ENCODE assay signal across 10 cellular contexts in the genomic region with DNA sequence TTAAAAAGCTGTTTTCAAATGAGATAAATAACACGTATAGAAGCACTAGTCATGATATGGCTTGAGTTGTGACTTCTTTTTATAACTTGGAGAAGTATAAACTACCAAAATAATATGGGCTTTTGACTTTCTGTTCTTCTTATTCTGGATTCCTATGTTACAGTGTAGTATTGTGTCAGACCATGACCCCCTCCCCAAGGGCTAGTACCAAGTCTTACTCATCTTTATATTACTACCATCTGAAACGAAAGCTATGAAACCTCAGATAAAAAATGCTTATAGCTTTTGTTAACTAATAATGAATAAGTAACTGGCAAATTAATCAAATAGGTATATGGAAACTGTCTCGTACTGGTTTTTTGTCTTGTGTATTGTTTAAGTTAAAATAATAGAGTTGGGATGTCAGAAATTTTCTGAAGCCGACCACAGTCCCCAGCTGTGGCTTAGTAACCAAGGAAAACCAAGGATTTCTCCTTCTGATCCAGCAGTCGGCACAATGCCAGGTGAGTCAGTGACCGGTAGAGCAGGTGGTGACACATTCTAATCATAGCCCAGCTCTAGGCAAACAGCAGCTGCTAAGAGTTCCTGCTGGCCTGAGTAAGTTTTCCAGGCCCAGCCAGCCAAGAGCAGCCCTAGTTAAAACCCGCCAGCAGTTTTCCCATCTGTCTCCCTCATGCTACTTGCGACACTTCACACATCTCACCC.
DNase-seq lines count a peak whose midpoint lies in the region; ATAC-seq and TF ChIP-seq lines count a peak whose summit lies in the region.
"Had no signal": no experiment of that assay in that cellular context is flagged by ENCODE, and none has a peak within 500 bp of the region (broad histone marks: within the 10 kb centered on the region; RNA-seq: fewer than 3 reads in every experiment).

No MANE protein-coding gene starts in this region.

- H3K9ac ChIP-seq in endodermal cell (ENCODE audit: extremely low read depth, low read length, poor library complexity, severe bottlenecking) (no peak overlapping the region), MM.1S (ENCODE audit: low read length) (no peak overlapping the region)

- no peaks in the 10 kb centered on the region for H3F3A ChIP-seq in MM.1S (ENCODE audit: insufficient read depth, low read length)

- H3K79me2 ChIP-seq in MM.1S (ENCODE audit: low read length), result no peaks in the 10 kb centered on the region

- ATAC-seq in HG02938 (IDR thresholded peaks at IDR 0.05; ENCODE audit: unreplicated experiment), result no peak

- H3K4me1 ChIP-seq in endodermal cell (ENCODE audit: control insufficient read depth, insufficient read depth, low read length), result no peaks in the 10 kb centered on the region
- H3K4me1 ChIP-seq in MM.1S (ENCODE audit: low read length), result no peaks in the 10 kb centered on the region

- peak; percentile 18 for DNase-seq in GM03348 (ENCODE audit: low spot score)
- DNase-seq in NCI-H510A (lab: John Stamatoyannopoulos, UW), result peak; percentile 54
- peak; percentile 84 for DNase-seq in endodermal cell
- DNase-seq in progenitor cell of endocrine pancreas (ENCODE audit: low spot score, unreplicated experiment), result peak; percentile 30
- DNase-seq in activated CD4-positive, alpha-beta T cell treated with anti-CD3 and anti-CD28 coated beads for 1 hour, result no peak
- no peak for DNase-seq in MM.1S
- DNase-seq in amygdala (lab: John Stamatoyannopoulos, UW), result no peak

- no peaks in the 10 kb centered on the region for H3K9me2 ChIP-seq in MM.1S (replicated peaks; ENCODE audit: insufficient read depth, low read length)

- H3K36me3 Mint-ChIP-seq in endodermal cell (ENCODE audit: low read depth) (no peaks in the 10 kb centered on the region), progenitor cell of endocrine pancreas (ENCODE audit: insufficient read depth) (peaks cover 2% of the 10 kb centered on the region)

- no peaks in the 10 kb centered on the region for H4K20me1 ChIP-seq in MM.1S (ENCODE audit: insufficient read depth, low read length)

- H3K9me3 ChIP-seq in endodermal cell (ENCODE audit: control insufficient read depth, low read length), result no peaks in the 10 kb centered on the region
- H3K9me3 ChIP-seq in MM.1S (replicated peaks; ENCODE audit: insufficient read depth, low read length), result no peaks in the 10 kb centered on the region

- H3K27me3 Mint-ChIP-seq in endodermal cell (ENCODE audit: insufficient read depth) (no peaks in the 10 kb centered on the region), progenitor cell of endocrine pancreas (no peaks in the 10 kb centered on the region)

- H3K27me3 ChIP-seq in endodermal cell (ENCODE audit: control insufficient read depth, insufficient read depth, low read length, poor library complexity, severe bottlenecking) (no peaks in the 10 kb centered on the region), MM.1S (replicated peaks; ENCODE audit: insufficient read depth, low read length) (no peaks in the 10 kb centered on the region)

- TF ChIP-seq CTCF in endodermal cell (conservative IDR thresholded peaks at IDR 0.05) (no peak), progenitor cell of endocrine pancreas (IDR thresholded peaks at IDR 0.05; ENCODE audit: unreplicated experiment) (no peak), MM.1S (IDR thresholded peaks at IDR 0.05; ENCODE audit: low read length) (no peak)

- H3K4me3 ChIP-seq in endodermal cell (ENCODE audit: low read length), result no peak overlapping the region
- no peak overlapping the region for H3K4me3 ChIP-seq in MM.1S (ENCODE audit: low read length)
- H3K4me3 ChIP-seq: skin epidermis had no signal

- H3K36me3 ChIP-seq in endodermal cell (ENCODE audit: control insufficient read depth, insufficient read depth, low read length) (no peaks in the 10 kb centered on the region), MM.1S (replicated peaks; ENCODE audit: insufficient read depth, low read length) (no peaks in the 10 kb centered on the region)

- H3K9me3 Mint-ChIP-seq in endodermal cell (peaks cover 4% of the 10 kb centered on the region), progenitor cell of endocrine pancreas (ENCODE audit: low read depth) (peaks cover 9% of the 10 kb centered on the region)

- H3K4me3 Mint-ChIP-seq in endodermal cell (no peak overlapping the region), progenitor cell of endocrine pancreas (ENCODE audit: low read depth) (no peak overlapping the region)
- H3K4me3 Mint-ChIP-seq: activated T-helper 1 cell treated with anti-CD3 and anti-CD28 coated beads, Interleukin-12 subunit alpha, Interleukin-12 subunit beta, Interleukin-2, Interleukin-4 antibody, amounts not matched to agents 30 ng/mL and 10 ng/mL and 1 ng/mL, durations not matched to agents 14 hours and 24 hours and 36 hours had no signal

- H3K27ac ChIP-seq in endodermal cell (ENCODE audit: low read depth, low read length), result no peak overlapping the region
- no peak overlapping the region for H3K27ac ChIP-seq in MM.1S (ENCODE audit: low read length)
- H3K27ac ChIP-seq: skin epidermis had no signal

- H3K4me2 ChIP-seq in MM.1S (ENCODE audit: low read depth, low read length), result no peak overlapping the region

- H3K4me1 Mint-ChIP-seq in endodermal cell (peaks cover 27% of the 10 kb centered on the region), progenitor cell of endocrine pancreas (ENCODE audit: low read depth) (peaks cover 38% of the 10 kb centered on the region)

- 61% methylated on average over 6 of the region's 8 CpGs; no CpG with 5 or more reads in 1 of the 2 experiments for WGBS in endodermal cell (ENCODE audit: insufficient coverage in 1 of 2, insufficient read length in 1 of 2), 2 experiments

- H2AFZ ChIP-seq in MM.1S (ENCODE audit: low read length), result no peak overlapping the region

- peak overlapping the region; percentile 44 for H3K27ac Mint-ChIP-seq in endodermal cell
- H3K27ac Mint-ChIP-seq in progenitor cell of endocrine pancreas, result peak overlapping the region; percentile 81
- H3K27ac Mint-ChIP-seq: activated T-helper 1 cell treated with anti-CD3 and anti-CD28 coated beads, Interleukin-12 subunit alpha, Interleukin-12 subunit beta, Interleukin-2, Interleukin-4 antibody, amounts not matched to agents 30 ng/mL and 10 ng/mL and 1 ng/mL, durations not matched to agents 14 hours and 24 hours and 36 hours had no signal

Comparison
In these comparisons a context has a peak if more than half of its experiments do, and no peak if none do; other contexts are left out.
1. DNase-seq: peak in GM03348 (single experiment), NCI-H510A (single experiment), endodermal cell (single experiment) and progenitor cell of endocrine pancreas (single experiment); none in activated CD4-positive, alpha-beta T cell treated with anti-CD3 and anti-CD28 coated beads for 1 hour (single experiment), MM.1S (single experiment) and amygdala (0 of 56).